In genomic region chr3:12383218-12383617, GRCh38 we compare ENCODE assay signal across 20 cellular contexts.
DNase-seq lines count a peak whose midpoint lies in the region; ATAC-seq, FAIRE-seq and TF ChIP-seq lines count a peak whose summit lies in the region.
"Had no signal": no experiment of that assay in that cellular context is flagged by ENCODE, and none has a peak within 500 bp of the region (broad histone marks: within the 10 kb centered on the region; RNA-seq: fewer than 3 reads in every experiment).

No MANE protein-coding gene starts in this region.

- peak overlapping the region; percentile 46 for H3K9ac ChIP-seq in PC-3 (ENCODE audit: low read length)
- H3K9ac ChIP-seq in subcutaneous abdominal adipose tissue (ENCODE audit: low read length in 5 of 5), result no peak overlapping the region
- H3K9ac ChIP-seq: BLaER1 treated with 17β-estradiol and CSF1 and Interleukin-3, amounts not matched to agents 10 nM and 100 nM; GM23248 had no signal

- POLR2A ChIA-PET in HEK293 (lab: Yijun Ruan, JAX), result no interaction called here
- POLR2A ChIA-PET in PC-3 (lab: Charles Lee; ENCODE audit: unreplicated experiment), result interaction anchor here (0.6 kb wide), 2 partner anchors 38 to 95 kb away, joined by 4 to 5 read pairs; no protein-coding TSS in a partner anchor

- intact Hi-C loops in PC-3 (cut with micrococcal nuclease) (loop anchor here (1.0 to 5.0 kb wide), 4 partner anchors 11 to 88 kb away; no protein-coding TSS in a partner anchor), uterus (cut with DNase I; ENCODE audit: low total_unique reads) (no loop called here)

- no peaks in the 10 kb centered on the region for H4K20me1 ChIP-seq in PC-3 (ENCODE audit: low read length)
- H4K20me1 ChIP-seq: BLaER1 treated with 17β-estradiol and CSF1 and Interleukin-3, amounts not matched to agents 10 nM and 100 nM had no signal

- no peak overlapping the region for H2AFZ ChIP-seq in PC-3 (ENCODE audit: low read length)
- H2AFZ ChIP-seq: GM23248 had no signal

- CTCF ChIA-PET in HEK293 (lab: Yijun Ruan, JAX) (no interaction called here), PC-3 (lab: Charles Lee) (no interaction called here)

- peak; percentile 94 for FAIRE-seq in endometrium (lab: Jason Lieb, UNC)
- FAIRE-seq: GM12878, HepG2 had no signal

- peaks cover 21% of the 10 kb centered on the region for H3K79me2 ChIP-seq in PC-3 (ENCODE audit: low read length)

- H3K27me3 ChIP-seq in PC-3 (ENCODE audit: low read length), result no peaks in the 10 kb centered on the region
- no peaks in the 10 kb centered on the region for H3K27me3 ChIP-seq in subcutaneous abdominal adipose tissue (ENCODE audit: control insufficient read depth in 5 of 5, insufficient read depth in 4 of 5, low read length in 5 of 5)
- no peaks in the 10 kb centered on the region for H3K27me3 ChIP-seq in uterus
- H3K27me3 ChIP-seq: BLaER1 treated with 17β-estradiol and CSF1 and Interleukin-3, amounts not matched to agents 10 nM and 100 nM had no signal

- TF ChIP-seq CTCF in HEK293 (tag by site-specific recombination; IDR thresholded peaks at IDR 0.05) (no peak), PC-3 (conservative IDR thresholded peaks at IDR 0.05; ENCODE audit: low read depth, low read length) (no peak), uterus (IDR thresholded peaks at IDR 0.05) (no peak)

- DNase-seq in PC-3 (peak; percentile 63), uterus (no peak), NCI-H526 (lab: John Stamatoyannopoulos, UW) (no peak)
- no peak for DNase-seq in effector CD4-positive, alpha-beta T cell
- DNase-seq: 8988T; Calu3; CD8-positive, alpha-beta T cell; DMS 273 treated with DMSO at 0.1 percent for 48 hours; DMS53; DND-41; EL; GM23248; HFFc6 had no signal

- no peak overlapping the region for H3K4me3 ChIP-seq in HEK293 (ENCODE audit: low read depth, low read length)
- no peak overlapping the region for H3K4me3 ChIP-seq in PC-3 (ENCODE audit: low read length)
- H3K4me3 ChIP-seq in subcutaneous abdominal adipose tissue (ENCODE audit: low read depth in 1 of 5, low read length in 5 of 5), result no peak overlapping the region
- H3K4me3 ChIP-seq in uterus, result no peak overlapping the region
- H3K4me3 ChIP-seq: BLaER1 treated with 17β-estradiol and CSF1 and Interleukin-3, amounts not matched to agents 10 nM and 100 nM; GM12878; GM23248; HAP-1 had no signal

- no peak overlapping the region for H3K27ac ChIP-seq in HEK293 (ENCODE audit: extremely low read depth, low read depth, low read length)
- peak overlapping the region; percentile 84 for H3K27ac ChIP-seq in PC-3 (ENCODE audit: low read length)
- H3K27ac ChIP-seq in subcutaneous abdominal adipose tissue (ENCODE audit: low read depth, low read length), result peak overlapping the region; percentile 42
- peak overlapping the region in 1 of 2 donors; percentile 3 for H3K27ac ChIP-seq in uterus
- H3K27ac ChIP-seq: BLaER1 treated with 17β-estradiol and CSF1 and Interleukin-3, amounts not matched to agents 10 nM and 100 nM; GM23248 had no signal

- BruUV-seq in PC-3 (replicated peaks; lab: Mats Ljungman, UMichigan), result no TSS peak

- H3K9me2 ChIP-seq in PC-3 (replicated peaks; ENCODE audit: low read length), result no peaks in the 10 kb centered on the region

- TF ChIP-seq POLR2A in uterus (IDR thresholded peaks at IDR 0.05), result no peak

- ATAC-seq in PC-3, result peak; percentile 58
- ATAC-seq: CD8-positive, alpha-beta T cell; GM12878; HepG2 had no signal

- no peaks in the 10 kb centered on the region for H3K4me1 ChIP-seq in HEK293 (ENCODE audit: control insufficient read depth, insufficient read depth, low read length)
- peaks cover 46% of the 10 kb centered on the region for H3K4me1 ChIP-seq in PC-3 (ENCODE audit: insufficient read depth, low read length)
- peaks cover 0 to 21% (median 19%) of the 10 kb centered on the region in 5 donors for H3K4me1 ChIP-seq in subcutaneous abdominal adipose tissue (ENCODE audit: control insufficient read depth in 5 of 5, insufficient read depth in 5 of 5, low read length in 5 of 5)
- H3K4me1 ChIP-seq in uterus, result no peaks in the 10 kb centered on the region
- H3K4me1 ChIP-seq: HAP-1 had no signal

- H3K9me3 ChIP-seq in HEK293 (ENCODE audit: control insufficient read depth, insufficient read depth, low read depth, low read length), result no peaks in the 10 kb centered on the region
- no peaks in the 10 kb centered on the region for H3K9me3 ChIP-seq in PC-3 (ENCODE audit: low read length)
- no peaks in the 10 kb centered on the region for H3K9me3 ChIP-seq in subcutaneous abdominal adipose tissue (ENCODE audit: control insufficient read depth in 5 of 5, low read length in 5 of 5)
- no peaks in the 10 kb centered on the region for H3K9me3 ChIP-seq in uterus
- H3K9me3 ChIP-seq: BLaER1 treated with 17β-estradiol and CSF1 and Interleukin-3, amounts not matched to agents 10 nM and 100 nM; HAP-1 had no signal

- H3K36me3 ChIP-seq in HEK293 (ENCODE audit: control insufficient read depth in 2 of 2, insufficient read depth in 1 of 2, low read length in 2 of 2) (peaks cover 0 to 3% of the 10 kb centered on the region in 2 experiments; a peak in 2 of 3 replicates), PC-3 (ENCODE audit: low read depth, low read length) (peaks cover 84% of the 10 kb centered on the region), subcutaneous abdominal adipose tissue (ENCODE audit: control insufficient read depth in 5 of 5, insufficient read depth in 5 of 5, low read length in 5 of 5) (peaks cover 40 to 79% (median 58%) of the 10 kb centered on the region in 5 donors), uterus (no peaks in the 10 kb centered on the region)
- H3K36me3 ChIP-seq: BLaER1 treated with 17β-estradiol and CSF1 and Interleukin-3, amounts not matched to agents 10 nM and 100 nM; HAP-1 had no signal

- peak overlapping the region; percentile 30 for H3K4me2 ChIP-seq in PC-3 (ENCODE audit: low read length)
- H3K4me2 ChIP-seq: BLaER1 treated with 17β-estradiol and CSF1 and Interleukin-3, amounts not matched to agents 10 nM and 100 nM had no signal

- peaks cover 15% of the 10 kb centered on the region for H3F3A ChIP-seq in PC-3 (ENCODE audit: low read length, unreplicated experiment)

TF ChIP-seq in HEK293, 187 proteins besides CTCF, POLR2A, EP300 and RAD21 (continues in another document):
- TF ChIP-seq ZNF624 (tag by site-specific recombination; IDR thresholded peaks at IDR 0.05) (no peak), BCL11A (tag by site-specific recombination; IDR thresholded peaks at IDR 0.05; ENCODE audit: low read depth) (no peak), GLI2 (tag by site-specific recombination; IDR thresholded peaks at IDR 0.05; ENCODE audit: borderline replicate concordance, low read depth) (no peak), ZNF623 (tag by site-specific recombination; IDR thresholded peaks at IDR 0.05) (no peak), SCRT2 (tag by site-specific recombination; IDR thresholded peaks at IDR 0.05) (peak; percentile 13; the same call in 1 of the 2 replicates), ZNF558 (tag by site-specific recombination; IDR thresholded peaks at IDR 0.05) (no peak), ZNF248 (tag by site-specific recombination; IDR thresholded peaks at IDR 0.05) (0 out of 2 replicates have a peak, but pooled peaks have one; percentile 55), ZNF658 (tag by site-specific recombination; IDR thresholded peaks at IDR 0.05) (no peak), HOXD13 (CRISPR knock-in tag; IDR thresholded peaks at IDR 0.05; ENCODE audit: borderline replicate concordance) (no peak), KLF8 (tag by site-specific recombination; IDR thresholded peaks at IDR 0.05) (no peak), ZIC2 (tag by site-specific recombination; IDR thresholded peaks at IDR 0.05) (no peak), TRIM28 (IDR thresholded peaks at IDR 0.05; ENCODE audit: borderline replicate concordance, low read length) (no peak), HIC1 (tag by site-specific recombination; IDR thresholded peaks at IDR 0.05) (no peak), ZNF677 (tag by site-specific recombination; IDR thresholded peaks at IDR 0.05) (no peak), PRDM6 (tag by site-specific recombination; IDR thresholded peaks at IDR 0.05) (peak; percentile 40; the same call in 1 of the 2 replicates), ZNF621 (tag by site-specific recombination; IDR thresholded peaks at IDR 0.05) (peak; percentile 72; the same call in 1 of the 2 replicates)
